ENCODE assay signal across 9 cellular contexts in genomic region chr19:1503089-1503924, GRCh38. TPM values are rescaled to one million over a fixed set of nuclear protein-coding genes. Genes with fewer than 3 reads are reported as not detected.
DNase-seq lines count a peak whose midpoint lies in the region; ATAC-seq, FAIRE-seq and TF ChIP-seq lines count a peak whose summit lies in the region.
"Had no signal": no experiment of that assay in that cellular context is flagged by ENCODE, and none has a peak within 500 bp of the region (broad histone marks: within the 10 kb centered on the region; RNA-seq: fewer than 3 reads in every experiment).

No MANE protein-coding gene starts in this region.

- peak; percentile 32 for DNase-seq in G401 (ENCODE audit: low spot score)
- DNase-seq in NCI-H774 (lab: John Stamatoyannopoulos, UW), result peak; percentile 13
- peak; percentile 54 for DNase-seq in activated T-cell treated with anti-CD3 and anti-CD28 coated beads for 4 hours
- DNase-seq in fibroblast of mammary gland (ENCODE audit: low read depth), result peak; percentile 27
- DNase-seq in urothelium cell line (ENCODE audit: low spot score), result peak; percentile 46

- H3K4me1 ChIP-seq in parathyroid adenoma, result peaks cover 2% of the 10 kb centered on the region

- H3K4me3 ChIP-seq in fibroblast of mammary gland (ENCODE audit: control insufficient read depth, low read depth, low read length), result no peak overlapping the region
- no peak overlapping the region for H3K4me3 ChIP-seq in parathyroid adenoma (ENCODE audit: low read depth, low read length)

- no peaks in the 10 kb centered on the region for H3K27me3 ChIP-seq in parathyroid adenoma (ENCODE audit: control insufficient read depth, insufficient read depth, low read length)

- no peak for FAIRE-seq in urothelium cell line (lab: Jason Lieb, UNC)
- FAIRE-seq: TTC549 had no signal

- H2AFZ ChIP-seq in parathyroid adenoma, result no peak overlapping the region

- H3K27ac ChIP-seq in parathyroid adenoma, result no peak overlapping the region

- ATAC-seq in GM18520 (IDR thresholded peaks at IDR 0.05; ENCODE audit: unreplicated experiment) (no peak), GM19351 (IDR thresholded peaks at IDR 0.05; ENCODE audit: unreplicated experiment) (no peak)

- H3K9ac ChIP-seq in parathyroid adenoma, result no peak overlapping the region

- in situ Hi-C loops in G401 (cut with HindIII; ENCODE audit: low sequenced_read_pairs), result no loop called here

- peak overlapping the region; percentile 38 for H3K4me2 ChIP-seq in parathyroid adenoma (ENCODE audit: low read length)

- TF ChIP-seq CTCF in fibroblast of mammary gland (conservative IDR thresholded peaks at IDR 0.05; ENCODE audit: control insufficient read depth, insufficient read depth, low read depth, low read length) (peak; percentile 55), parathyroid adenoma (IDR thresholded peaks at IDR 0.05) (peak; percentile 39)

- H3K9me3 ChIP-seq in parathyroid adenoma (ENCODE audit: control insufficient read depth, low read length), result no peaks in the 10 kb centered on the region

- H3K79me2 ChIP-seq in parathyroid adenoma, result no peaks in the 10 kb centered on the region

- no peaks in the 10 kb centered on the region for H3K36me3 ChIP-seq in parathyroid adenoma (ENCODE audit: control insufficient read depth, insufficient read depth, low read length)

RNA-seq across cellular contexts. Expression of gene ADAMTSL5, which starts 9.5 kb away (rescaled TPM):
- total RNA-seq in G401 (2014; rRNA removed; shearing (Covaris generic)), result 0.62 and 2.1 TPM in 2 replicates

RNA-seq across cellular contexts. Expression of gene REEP6, which starts 12.3 kb away (rescaled TPM):
- total RNA-seq in G401 (2014; rRNA removed; shearing (Covaris generic)), result 18.4 and 20.6 TPM in 2 replicates

RNA-seq across cellular contexts. Expression of gene PCSK4, which starts 13.2 kb away (rescaled TPM):
- 1.8 and 9.2 TPM in 2 replicates for total RNA-seq in G401 (2014; rRNA removed; shearing (Covaris generic))

RNA-seq across cellular contexts. Expression of gene PLK5, which starts 20.6 kb away (rescaled TPM):
- total RNA-seq in G401 (2014; rRNA removed; shearing (Covaris generic)), result not detected in 2 replicates

RNA-seq across cellular contexts. Expression of gene C19orf25, which starts 24.3 kb away (rescaled TPM):
- 86.7 and 90.0 TPM in 2 replicates for total RNA-seq in G401 (2014; rRNA removed; shearing (Covaris generic))
